8 cellular contexts compared by ENCODE assay signal in genomic region chr4:139175647-139176298, GRCh38. TPM values are rescaled to one million over a fixed set of nuclear protein-coding genes. Genes with fewer than 3 reads are reported as not detected.
DNase-seq lines count a peak whose midpoint lies in the region; ATAC-seq and TF ChIP-seq lines count a peak whose summit lies in the region.

No MANE protein-coding gene starts in this region.

- H3K4me3 ChIP-seq in RWPE2 (ENCODE audit: severe bottlenecking) = peak overlapping the region; percentile 82
- peak overlapping the region; percentile 82 for H3K4me3 ChIP-seq in endodermal cell (ENCODE audit: low read length)

- H3K9me3 ChIP-seq in RWPE2 (ENCODE audit: severe bottlenecking) (no peaks in the 10 kb centered on the region), endodermal cell (ENCODE audit: control insufficient read depth, low read length) (no peaks in the 10 kb centered on the region)

- H3K27me3 Mint-ChIP-seq in stimulated activated naive CD8-positive, alpha-beta T cell treated with anti-CD3 and anti-CD28 coated beads, Interleukin-15, Interleukin-2, amounts not matched to agents 100 ng/mL and 50 ng/mL, for 24 hours = peaks cover 12% of the 10 kb centered on the region
- H3K27me3 Mint-ChIP-seq in endodermal cell (ENCODE audit: insufficient read depth) (no peaks in the 10 kb centered on the region), nephron progenitor cell (ENCODE audit: low read depth, poor library complexity) (peaks cover 13% of the 10 kb centered on the region)

- peaks cover 19% of the 10 kb centered on the region for H3K4me1 ChIP-seq in RWPE2 (ENCODE audit: insufficient read depth, poor library complexity, severe bottlenecking)
- no peaks in the 10 kb centered on the region for H3K4me1 ChIP-seq in endodermal cell (ENCODE audit: control insufficient read depth, insufficient read depth, low read length)

- 0 to 1% methylated on average over 10 to 26 of the region's 26 CpGs for WGBS in endodermal cell (ENCODE audit: insufficient coverage in 1 of 2, insufficient read length in 1 of 2), 2 experiments

- no peak for TF ChIP-seq POLR2A in erythroblast (IDR thresholded peaks at IDR 0.05; ENCODE audit: low read length)

- peak overlapping the region; percentile 82 for H3K27ac Mint-ChIP-seq in stimulated activated naive CD8-positive, alpha-beta T cell treated with anti-CD3 and anti-CD28 coated beads, Interleukin-15, Interleukin-2, amounts not matched to agents 100 ng/mL and 50 ng/mL, for 24 hours
- H3K27ac Mint-ChIP-seq in endodermal cell (peak overlapping the region; percentile 97), nephron progenitor cell (peak overlapping the region; percentile 76)

- H3K27ac ChIP-seq in RWPE2 (ENCODE audit: poor library complexity, severe bottlenecking) (peak overlapping the region; percentile 85), endodermal cell (ENCODE audit: low read depth, low read length) (peak overlapping the region; percentile 93)

- DNase-seq in stimulated activated naive CD8-positive, alpha-beta T cell treated with anti-CD3 and anti-CD28 coated beads, Interleukin-15, Interleukin-2, amounts not matched to agents 100 U/mL and 50 U/mL, for 24 hours = no peak
- DNase-seq in RWPE2 (ENCODE audit: low spot score) (no peak), endodermal cell (no peak), nephron progenitor cell (no peak), HCEC 1CT (no peak), erythroblast (lab: John Stamatoyannopoulos, UW) (no peak)

- no peaks in the 10 kb centered on the region for H3K9me3 Mint-ChIP-seq in stimulated activated naive CD8-positive, alpha-beta T cell treated with anti-CD3 and anti-CD28 coated beads, Interleukin-15, Interleukin-2, amounts not matched to agents 100 ng/mL and 50 ng/mL, for 24 hours
- no peaks in the 10 kb centered on the region for H3K9me3 Mint-ChIP-seq in endodermal cell
- H3K9me3 Mint-ChIP-seq in nephron progenitor cell = no peaks in the 10 kb centered on the region

- ATAC-seq in stimulated activated naive CD8-positive, alpha-beta T cell treated with anti-CD3 and anti-CD28 coated beads, Interleukin-15, Interleukin-2, amounts not matched to agents 100 U/mL and 50 U/mL, for 24 hours = no peak
- ATAC-seq in RWPE2 (ENCODE audit: low read depth) (peak; percentile 7), HG02588 (IDR thresholded peaks at IDR 0.05; ENCODE audit: unreplicated experiment) (no peak)

- H3K36me3 Mint-ChIP-seq in stimulated activated naive CD8-positive, alpha-beta T cell treated with anti-CD3 and anti-CD28 coated beads, Interleukin-15, Interleukin-2, amounts not matched to agents 100 ng/mL and 50 ng/mL, for 24 hours (ENCODE audit: low read depth) = no peaks in the 10 kb centered on the region
- H3K36me3 Mint-ChIP-seq in endodermal cell (ENCODE audit: low read depth) = no peaks in the 10 kb centered on the region
- no peaks in the 10 kb centered on the region for H3K36me3 Mint-ChIP-seq in nephron progenitor cell (ENCODE audit: low read depth)

- H3K27me3 ChIP-seq in RWPE2 (ENCODE audit: insufficient read depth, poor library complexity, severe bottlenecking) (no peaks in the 10 kb centered on the region), endodermal cell (ENCODE audit: control insufficient read depth, insufficient read depth, low read length, poor library complexity, severe bottlenecking) (no peaks in the 10 kb centered on the region)

- H3K36me3 ChIP-seq in RWPE2 (ENCODE audit: low read depth) = no peaks in the 10 kb centered on the region
- H3K36me3 ChIP-seq in endodermal cell (ENCODE audit: control insufficient read depth, insufficient read depth, low read length) = no peaks in the 10 kb centered on the region

- peak overlapping the region; percentile 81 for H3K9ac ChIP-seq in endodermal cell (ENCODE audit: extremely low read depth, low read length, poor library complexity, severe bottlenecking)

- H3K4me3 Mint-ChIP-seq in stimulated activated naive CD8-positive, alpha-beta T cell treated with anti-CD3 and anti-CD28 coated beads, Interleukin-15, Interleukin-2, amounts not matched to agents 100 ng/mL and 50 ng/mL, for 24 hours = peak overlapping the region; percentile 84
- H3K4me3 Mint-ChIP-seq in endodermal cell (peak overlapping the region; percentile 94), nephron progenitor cell (peak overlapping the region; percentile 96)

- TF ChIP-seq CTCF in RWPE2 (IDR thresholded peaks at IDR 0.05; ENCODE audit: poor library complexity, severe bottlenecking) = no peak
- TF ChIP-seq CTCF in endodermal cell (conservative IDR thresholded peaks at IDR 0.05) = no peak
- TF ChIP-seq CTCF in nephron progenitor cell (IDR thresholded peaks at IDR 0.05) = no peak

- H3K4me1 Mint-ChIP-seq in stimulated activated naive CD8-positive, alpha-beta T cell treated with anti-CD3 and anti-CD28 coated beads, Interleukin-15, Interleukin-2, amounts not matched to agents 100 ng/mL and 50 ng/mL, for 24 hours (ENCODE audit: low read depth) = peaks cover 20% of the 10 kb centered on the region
- H3K4me1 Mint-ChIP-seq in endodermal cell = peaks cover 28% of the 10 kb centered on the region
- H3K4me1 Mint-ChIP-seq in nephron progenitor cell = peaks cover 24% of the 10 kb centered on the region

RNA-seq across cellular contexts. Expression of gene ELF2, which starts 1.2 kb away (rescaled TPM):
- 10 to 100 TPM; 47.6 to 53.9 TPM for total RNA-seq in endodermal cell
- 30.9 TPM for polyA plus RNA-seq in endodermal cell (2013, experiment 1 of 2)
- polyA plus RNA-seq in endodermal cell (2013, experiment 2 of 2) = 31.2 TPM
